Comparison of ENCODE assay signal across 10 cellular contexts in the genomic region with DNA sequence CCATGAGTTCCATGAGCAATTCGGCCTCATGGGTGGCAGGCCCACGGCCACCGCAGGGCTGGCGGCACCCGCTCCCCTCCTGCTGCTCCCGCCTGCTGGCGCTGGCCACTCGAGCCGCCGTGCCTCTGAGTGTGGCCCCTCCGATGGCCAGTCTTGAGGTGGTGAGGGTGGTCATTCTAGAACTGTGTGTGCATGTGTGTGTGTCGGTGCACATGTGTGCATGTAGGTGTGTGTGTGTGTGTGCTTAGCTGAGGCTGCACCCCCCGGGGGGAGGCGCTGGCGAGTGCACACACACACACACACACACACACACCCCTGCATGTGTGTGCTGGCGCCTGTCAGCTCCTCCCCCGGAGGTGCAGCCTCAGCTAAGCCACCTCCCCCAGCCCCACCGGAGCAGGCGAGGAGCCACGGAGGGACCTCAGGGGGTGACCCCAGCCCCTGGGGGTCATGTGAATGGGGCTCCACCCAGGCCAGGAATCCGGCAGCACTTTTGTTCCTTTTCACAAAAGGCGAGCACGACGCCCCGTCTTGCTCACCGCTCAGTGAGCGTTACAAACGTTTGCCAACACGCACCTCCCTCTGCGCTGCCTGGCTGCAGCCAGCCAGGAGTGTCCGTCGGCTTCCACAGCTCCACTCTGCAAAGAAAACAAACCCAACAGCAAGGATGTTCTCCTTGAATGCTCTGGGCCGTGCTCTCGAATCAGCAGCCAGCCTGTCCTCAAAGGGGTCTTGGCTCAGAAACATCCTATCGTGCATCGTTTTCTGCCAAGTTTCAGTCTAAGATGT. TPM values are rescaled to one million over a fixed set of nuclear protein-coding genes. Genes with fewer than 3 reads are reported as not detected.
DNase-seq lines count a peak whose midpoint lies in the region; ATAC-seq and TF ChIP-seq lines count a peak whose summit lies in the region.
"Had no signal": no experiment of that assay in that cellular context is flagged by ENCODE, and none has a peak within 500 bp of the region (broad histone marks: within the 10 kb centered on the region; RNA-seq: fewer than 3 reads in every experiment).

No MANE protein-coding gene starts in this region.

- ATAC-seq in SK-N-SH treated with all-trans-retinoic acid at 6 μM for 48 hours = peak; percentile 4; the same call in 2 of the 3 replicates
- peak; percentile 18 for ATAC-seq in foreskin keratinocyte

- H3K4me1 ChIP-seq in foreskin keratinocyte (no peaks in the 10 kb centered on the region), rectal smooth muscle tissue (ENCODE audit: control insufficient read depth, insufficient read depth, low read length) (peaks cover 12% of the 10 kb centered on the region)

- H3K4me3 ChIP-seq in rectal smooth muscle tissue (ENCODE audit: low read length) = peak overlapping the region; percentile 24
- H3K4me3 ChIP-seq: cardiac muscle cell had no signal

- H3K27me3 ChIP-seq in foreskin keratinocyte (peaks cover 15% of the 10 kb centered on the region), rectal smooth muscle tissue (ENCODE audit: control insufficient read depth, insufficient read depth, low read length) (peaks cover 27% of the 10 kb centered on the region)

- no peak overlapping the region for H3K9ac ChIP-seq in rectal smooth muscle tissue (ENCODE audit: low read length)

- H3K27ac ChIP-seq in foreskin keratinocyte (no peak overlapping the region), rectal smooth muscle tissue (ENCODE audit: low read depth, low read length) (no peak overlapping the region)
- H3K27ac ChIP-seq: cardiac muscle cell had no signal

- TF ChIP-seq CTCF in foreskin keratinocyte (conservative IDR thresholded peaks at IDR 0.05) = no peak

- DNase-seq in EL = peak; percentile 28
- peak in 1 of 2 donors; percentile 46 for DNase-seq in foreskin keratinocyte
- DNase-seq in NAMALWA (ENCODE audit: low spot score) = no peak
- no peak for DNase-seq in AG08395 (ENCODE audit: low spot score)
- no peak for DNase-seq in SW480 (ENCODE audit: low spot score)
- DNase-seq in SIG-M5 (lab: John Stamatoyannopoulos, UW) = no peak
- DNase-seq: activated CD4-positive, alpha-beta T cell treated with anti-CD3 and anti-CD28 coated beads for 48 hours had no signal

- H3K36me3 ChIP-seq in rectal smooth muscle tissue (ENCODE audit: control insufficient read depth, insufficient read depth, low read length) = no peaks in the 10 kb centered on the region
- H3K36me3 ChIP-seq: cardiac muscle cell had no signal

TF ChIP-seq in SK-N-SH treated with all-trans-retinoic acid at 6 μM for 48 hours, 23 proteins besides CTCF, POLR2A, EP300 and RAD21:
- TF ChIP-seq ZNF565 (CRISPR knock-in tag; conservative IDR thresholded peaks at IDR 0.05; ENCODE audit: low read depth) (no peak), CSDC2 (CRISPR knock-in tag; IDR thresholded peaks at IDR 0.05) (no peak), SNAI2 (CRISPR knock-in tag; IDR thresholded peaks at IDR 0.05) (no peak), ZNF70 (CRISPR knock-in tag; IDR thresholded peaks at IDR 0.05) (no peak), GLIS3 (CRISPR knock-in tag; IDR thresholded peaks at IDR 0.05) (no peak), BACH2 (CRISPR knock-in tag; IDR thresholded peaks at IDR 0.05; ENCODE audit: borderline replicate concordance) (no peak), ZNF8 (CRISPR knock-in tag; IDR thresholded peaks at IDR 0.05) (no peak), ESRRG (CRISPR knock-in tag; IDR thresholded peaks at IDR 0.05) (no peak), PPARA (CRISPR knock-in tag; IDR thresholded peaks at IDR 0.05; ENCODE audit: borderline replicate concordance) (no peak), ZFP3 (CRISPR knock-in tag; IDR thresholded peaks at IDR 0.05) (no peak)
- TF ChIP-seq, protein P1, sequence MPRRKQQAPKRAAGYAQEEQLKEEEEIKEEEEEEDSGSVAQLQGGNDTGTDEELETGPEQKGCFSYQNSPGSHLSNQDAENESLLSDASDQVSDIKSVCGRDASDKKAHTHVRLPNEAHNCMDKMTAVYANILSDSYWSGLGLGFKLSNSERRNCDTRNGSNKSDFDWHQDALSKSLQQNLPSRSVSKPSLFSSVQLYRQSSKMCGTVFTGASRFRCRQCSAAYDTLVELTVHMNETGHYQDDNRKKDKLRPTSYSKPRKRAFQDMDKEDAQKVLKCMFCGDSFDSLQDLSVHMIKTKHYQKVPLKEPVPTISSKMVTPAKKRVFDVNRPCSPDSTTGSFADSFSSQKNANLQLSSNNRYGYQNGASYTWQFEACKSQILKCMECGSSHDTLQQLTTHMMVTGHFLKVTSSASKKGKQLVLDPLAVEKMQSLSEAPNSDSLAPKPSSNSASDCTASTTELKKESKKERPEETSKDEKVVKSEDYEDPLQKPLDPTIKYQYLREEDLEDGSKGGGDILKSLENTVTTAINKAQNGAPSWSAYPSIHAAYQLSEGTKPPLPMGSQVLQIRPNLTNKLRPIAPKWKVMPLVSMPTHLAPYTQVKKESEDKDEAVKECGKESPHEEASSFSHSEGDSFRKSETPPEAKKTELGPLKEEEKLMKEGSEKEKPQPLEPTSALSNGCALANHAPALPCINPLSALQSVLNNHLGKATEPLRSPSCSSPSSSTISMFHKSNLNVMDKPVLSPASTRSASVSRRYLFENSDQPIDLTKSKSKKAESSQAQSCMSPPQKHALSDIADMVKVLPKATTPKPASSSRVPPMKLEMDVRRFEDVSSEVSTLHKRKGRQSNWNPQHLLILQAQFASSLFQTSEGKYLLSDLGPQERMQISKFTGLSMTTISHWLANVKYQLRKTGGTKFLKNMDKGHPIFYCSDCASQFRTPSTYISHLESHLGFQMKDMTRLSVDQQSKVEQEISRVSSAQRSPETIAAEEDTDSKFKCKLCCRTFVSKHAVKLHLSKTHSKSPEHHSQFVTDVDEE (CRISPR knock-in tag; IDR thresholded peaks at IDR 0.05) = no peak

RNA-seq across cellular contexts. Expression of gene FGFRL1, which starts 29.9 kb away (rescaled TPM):
- total RNA-seq in foreskin keratinocyte = 6.0 and 6.6 TPM in 2 replicates
- polyA plus RNA-seq in foreskin keratinocyte = 5.0 and 5.5 TPM in 2 replicates

RNA-seq across cellular contexts. Expression of gene SLC26A1, which starts 48.1 kb away (rescaled TPM):
- not detected in 2 replicates for total RNA-seq in foreskin keratinocyte
- polyA plus RNA-seq in foreskin keratinocyte = not detected in 2 replicates

RNA-seq across cellular contexts. Expression of gene IDUA, which starts 54.5 kb away (rescaled TPM):
- 2.0 and 2.3 TPM in 2 replicates for total RNA-seq in foreskin keratinocyte
- 1.8 and 2.3 TPM in 2 replicates for polyA plus RNA-seq in foreskin keratinocyte
